22 cellular contexts compared by ENCODE assay signal in the genomic region with DNA sequence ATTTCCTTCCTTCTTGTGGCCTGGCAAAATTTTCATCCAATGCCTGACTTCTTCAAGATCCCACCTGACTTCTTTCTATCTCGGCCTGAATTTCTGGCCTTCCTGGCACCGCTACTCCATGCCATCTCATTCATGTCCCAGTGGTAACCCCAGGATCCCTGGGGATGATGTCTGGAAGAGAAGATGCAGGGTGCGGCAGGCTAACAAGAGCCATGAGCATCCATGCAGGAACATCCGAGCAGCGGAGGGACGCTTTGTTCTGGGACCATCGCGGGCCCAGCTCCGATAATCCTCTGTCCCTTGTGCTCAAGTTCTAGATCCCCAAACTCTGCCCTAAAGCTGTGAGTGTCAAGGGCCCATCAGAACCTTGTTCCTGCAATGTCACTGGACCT. TPM values are rescaled to one million over a fixed set of nuclear protein-coding genes. Genes with fewer than 3 reads are reported as not detected.
"Had no signal": no experiment of that assay in that cellular context is flagged by ENCODE, and none has a peak within 500 bp of the region (broad histone marks: within the 10 kb centered on the region; RNA-seq: fewer than 3 reads in every experiment).

No MANE protein-coding gene starts in this region.

- DNase-seq: activated CD4-positive, alpha-beta T cell treated with anti-CD3 and anti-CD28 coated beads for 4 hours; activated CD8-positive, alpha-beta memory T cell treated with anti-CD3 and anti-CD28 coated beads for 24 hours; activated effector memory CD4-positive, alpha-beta T cell treated with Interleukin-2 at 50 U/mL for 16 hours; amniotic stem cell; central memory CD4-positive, alpha-beta T cell; cortex of kidney; effector CD8-positive, alpha-beta T cell; esophagus squamous epithelium; immature natural killer cell; mammary epithelial cell; nucleus accumbens; small intestine had no signal

- H3K4me1 Mint-ChIP-seq: immature natural killer cell had no signal

- H3K4me1 ChIP-seq: esophagus squamous epithelium had no signal

- FAIRE-seq: endothelial cell of umbilical vein, small intestine had no signal

- H3K36me3 Mint-ChIP-seq: activated naive CD4-positive, alpha-beta T cell treated with anti-CD3 and anti-CD28 coated beads, Interleukin-2, amount 50 U/mL, for 72 hours; immature natural killer cell; naive thymus-derived CD4-positive, alpha-beta T cell had no signal

- H3K27me3 Mint-ChIP-seq: stimulated activated naive CD8-positive, alpha-beta T cell treated with anti-CD3 and anti-CD28 coated beads, Interleukin-15, Interleukin-2, amounts not matched to agents 100 ng/mL and 50 ng/mL, for 24 hours had no signal

- H3K9me3 ChIP-seq: esophagus squamous epithelium, mucosa of descending colon, SJCRH30, upper lobe of left lung had no signal

- H3K9me3 Mint-ChIP-seq: activated naive CD4-positive, alpha-beta T cell treated with anti-CD3 and anti-CD28 coated beads, Interleukin-2, amount 50 U/mL, for 72 hours; naive thymus-derived CD4-positive, alpha-beta T cell; stimulated activated naive CD8-positive, alpha-beta T cell treated with anti-CD3 and anti-CD28 coated beads, Interleukin-15, Interleukin-2, amounts not matched to agents 100 ng/mL and 50 ng/mL, for 24 hours had no signal

- H3K4me3 ChIP-seq: esophagus squamous epithelium, mucosa of descending colon, SJCRH30, upper lobe of left lung had no signal

- H3K27ac Mint-ChIP-seq: immature natural killer cell; naive thymus-derived CD4-positive, alpha-beta T cell; progenitor cell of endocrine pancreas; stimulated activated naive CD8-positive, alpha-beta T cell treated with anti-CD3 and anti-CD28 coated beads, Interleukin-15, Interleukin-2, amounts not matched to agents 100 ng/mL and 50 ng/mL, for 24 hours; T-helper 17 cell had no signal

- H3K27ac ChIP-seq: esophagus squamous epithelium, SJCRH30, upper lobe of left lung had no signal

- H3K36me3 ChIP-seq: esophagus squamous epithelium, SJCRH30, upper lobe of left lung had no signal

- ATAC-seq: activated naive CD4-positive, alpha-beta T cell treated with anti-CD3 and anti-CD28 coated beads, Interleukin-2, amount 50 U/mL, for 72 hours; mucosa of descending colon; naive thymus-derived CD4-positive, alpha-beta T cell; right cardiac atrium; T-helper 17 cell had no signal

- H3K27me3 ChIP-seq: SJCRH30, upper lobe of left lung had no signal

- H3K4me3 Mint-ChIP-seq: immature natural killer cell; naive thymus-derived CD4-positive, alpha-beta T cell; stimulated activated naive CD8-positive, alpha-beta T cell treated with anti-CD3 and anti-CD28 coated beads, Interleukin-15, Interleukin-2, amounts not matched to agents 100 ng/mL and 50 ng/mL, for 24 hours; T-helper 17 cell had no signal

RNA-seq across cellular contexts. Expression of a gene that starts 10.9 kb away (rescaled TPM):
- total RNA-seq: activated naive CD4-positive, alpha-beta T cell treated with anti-CD3 and anti-CD28 coated beads, Interleukin-2, amount 50 U/mL, for 72 hours; endothelial cell of umbilical vein; mammary epithelial cell; naive thymus-derived CD4-positive, alpha-beta T cell; progenitor cell of endocrine pancreas; SJCRH30; T-helper 17 cell had no signal

RNA-seq across cellular contexts. Expression of a gene that starts 25.2 kb away (rescaled TPM):
- total RNA-seq: activated naive CD4-positive, alpha-beta T cell treated with anti-CD3 and anti-CD28 coated beads, Interleukin-2, amount 50 U/mL, for 72 hours; naive thymus-derived CD4-positive, alpha-beta T cell; T-helper 17 cell had no signal
